28 cellular contexts compared by ENCODE assay signal in the genomic region with DNA sequence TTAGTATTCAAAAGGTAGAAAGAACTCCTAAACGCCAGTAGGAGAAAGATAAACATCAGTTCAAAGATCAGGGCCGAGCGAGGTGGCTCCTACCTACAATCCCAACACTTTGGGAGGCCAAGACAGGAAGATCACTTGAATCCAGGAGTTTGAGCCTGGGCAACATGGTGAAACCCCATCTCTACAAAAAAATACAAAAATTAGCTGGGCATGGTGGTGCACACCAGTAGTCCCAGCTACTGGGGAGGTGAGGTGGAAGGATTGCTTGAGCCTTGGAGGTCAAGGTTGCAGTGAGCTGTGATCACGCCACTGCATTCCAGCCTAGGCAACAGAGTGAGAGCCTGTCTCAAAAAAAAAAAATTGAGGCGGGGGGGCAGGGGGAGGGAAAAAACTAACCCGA.
"Had no signal": no experiment of that assay in that cellular context is flagged by ENCODE, and none has a peak within 500 bp of the region (broad histone marks: within the 10 kb centered on the region; RNA-seq: fewer than 3 reads in every experiment).

No MANE protein-coding gene starts in this region.

- FAIRE-seq: colon, endometrium, endothelial cell of umbilical vein had no signal

- H3K4me3 ChIP-seq: colonic mucosa, coronary artery, dorsolateral prefrontal cortex, esophagus muscularis mucosa, esophagus squamous epithelium, gastrocnemius medialis, gastroesophageal sphincter, heart left ventricle, heart right ventricle had no signal

- H3K27ac ChIP-seq: colonic mucosa, coronary artery, dorsolateral prefrontal cortex, epithelial cell of prostate, esophagus muscularis mucosa, esophagus squamous epithelium, foreskin keratinocyte, gastrocnemius medialis, gastroesophageal sphincter, heart left ventricle, heart right ventricle had no signal

- DNase-seq: colonic mucosa; cortex of kidney; dermis blood vessel endothelial cell; dorsolateral prefrontal cortex; effector CD4-positive, alpha-beta T cell; effector CD8-positive, alpha-beta T cell; effector memory CD4-positive, alpha-beta T cell; effector memory CD8-positive, alpha-beta T cell; endodermal cell; erythroblast; esophagus squamous epithelium; foreskin fibroblast; foreskin keratinocyte; foreskin melanocyte; gastrocnemius medialis; glutamatergic neuron; head of caudate nucleus; heart left ventricle; heart right ventricle had no signal

- H3K4me1 ChIP-seq: colonic mucosa, esophagus squamous epithelium, foreskin keratinocyte, gastrocnemius medialis, gastroesophageal sphincter had no signal

- H3K27me3 Mint-ChIP-seq: dendritic cell treated with granulocyte-macrophage colony-stimulating factor and Interleukin-4, amounts not matched to agents 40 ng/mL and 50 ng/mL, for 4 days had no signal

- H3K36me3 ChIP-seq: colonic mucosa, esophagus muscularis mucosa, esophagus squamous epithelium, gastrocnemius medialis, gastroesophageal sphincter, heart left ventricle, heart right ventricle had no signal

- H3K27ac Mint-ChIP-seq: dendritic cell treated with granulocyte-macrophage colony-stimulating factor and Interleukin-4, amounts not matched to agents 40 ng/mL and 50 ng/mL, for 4 days; effector memory CD8-positive, alpha-beta T cell; endodermal cell had no signal

- ATAC-seq: effector memory CD8-positive, alpha-beta T cell; esophagus mucosa; foreskin keratinocyte; gastrocnemius medialis; gastroesophageal sphincter; heart left ventricle; heart right ventricle had no signal

- H3K9me3 Mint-ChIP-seq: dendritic cell treated with granulocyte-macrophage colony-stimulating factor and Interleukin-4, amounts not matched to agents 40 ng/mL and 50 ng/mL, for 4 days; effector memory CD8-positive, alpha-beta T cell; endodermal cell had no signal

- H3K4me3 Mint-ChIP-seq: dendritic cell treated with granulocyte-macrophage colony-stimulating factor and Interleukin-4, amounts not matched to agents 40 ng/mL and 50 ng/mL, for 4 days; effector memory CD8-positive, alpha-beta T cell; endodermal cell had no signal

- H3K27me3 ChIP-seq: colonic mucosa, dorsolateral prefrontal cortex, esophagus muscularis mucosa, esophagus squamous epithelium, foreskin keratinocyte, gastrocnemius medialis, gastroesophageal sphincter, heart left ventricle, heart right ventricle had no signal

- H3K9me3 ChIP-seq: colonic mucosa, esophagus muscularis mucosa, esophagus squamous epithelium, gastrocnemius medialis, gastroesophageal sphincter, heart left ventricle, heart right ventricle had no signal
